In the genomic region with DNA sequence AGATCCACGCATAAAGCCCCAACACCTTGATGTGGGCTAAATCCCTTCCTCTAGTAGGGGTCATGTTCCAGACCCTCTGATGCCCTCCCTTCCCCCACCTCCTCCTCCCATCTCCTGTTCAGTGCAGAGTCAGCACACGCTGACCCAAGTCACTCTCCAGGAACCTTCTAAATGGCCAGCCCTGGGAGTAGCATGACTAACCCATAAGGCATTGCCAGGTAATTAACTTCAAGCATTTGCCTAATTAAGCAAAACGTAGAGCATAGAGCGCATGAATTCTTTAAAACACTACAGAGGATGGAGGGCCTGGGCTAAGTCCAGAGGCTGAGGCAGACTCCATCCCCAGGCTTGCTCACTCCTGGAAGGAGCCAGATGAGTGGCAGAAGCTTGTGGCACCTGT, we compare ENCODE assay signal across 31 cellular contexts.
"Had no signal": no experiment of that assay in that cellular context is flagged by ENCODE, and none has a peak within 500 bp of the region (broad histone marks: within the 10 kb centered on the region; RNA-seq: fewer than 3 reads in every experiment).

No MANE protein-coding gene starts in this region.

- H3K27me3 ChIP-seq: breast epithelium, cardiac muscle cell, colonic mucosa had no signal

- H3K27ac ChIP-seq: adrenal gland, breast epithelium, colonic mucosa, epithelial cell of prostate, gastrocnemius medialis, heart left ventricle had no signal

- H3K4me3 ChIP-seq: adrenal gland, breast epithelium, cardiac muscle cell, colonic mucosa, gastrocnemius medialis, heart left ventricle had no signal

- H3K9me3 ChIP-seq: adrenal gland, breast epithelium, colonic mucosa, gastrocnemius medialis had no signal

- H3K4me1 ChIP-seq: adrenal gland, breast epithelium, colonic mucosa, gastrocnemius medialis, heart left ventricle had no signal

- ATAC-seq: activated CD4-positive, alpha-beta T cell treated with anti-CD3 and anti-CD28 coated beads for 36 hours; activated CD8-positive, alpha-beta memory T cell treated with anti-CD3 and anti-CD28 coated beads, Interleukin-2, amount 10 ng/mL, durations not matched to agents 7 days and 5 days; activated CD8-positive, alpha-beta T cell treated with anti-CD3 and anti-CD28 coated beads, Interleukin-2, amount 10 ng/mL, durations not matched to agents 7 days and 5 days; activated naive CD8-positive, alpha-beta T cell treated with anti-CD3 and anti-CD28 coated beads, Interleukin-2, amount 50 U/mL, for 24 hours; gastrocnemius medialis; heart left ventricle; T-helper 17 cell had no signal

- DNase-seq: activated CD4-positive, alpha-beta memory T cell treated with anti-CD3 and anti-CD28 coated beads for 36 hours; activated CD4-positive, alpha-beta T cell treated with anti-CD3 and anti-CD28 coated beads for 36 hours; activated CD4-positive, alpha-beta T cell treated with anti-CD3 and anti-CD28 coated beads, Interleukin-2, amount 10 ng/mL, durations not matched to agents 24 days and 14 days; activated CD4-positive, CD25-positive, alpha-beta regulatory T cell; activated CD4-positive, CD25-positive, alpha-beta regulatory T cell treated with anti-CD3 and anti-CD28 coated beads, Interleukin-2, amount 50 U/mL, for 72 hours; activated CD8-positive, alpha-beta memory T cell treated with anti-CD3 and anti-CD28 coated beads, Interleukin-2, amount 10 ng/mL, durations not matched to agents 7 days and 5 days; activated CD8-positive, alpha-beta memory T cell treated with anti-CD3 and anti-CD28 coated beads, Interleukin-2, amount 50 U/mL, for 4 hours; activated CD8-positive, alpha-beta T cell treated with anti-CD3 and anti-CD28 coated beads, Interleukin-2, amount 10 ng/mL, durations not matched to agents 7 days and 5 days; activated effector memory CD4-positive, alpha-beta T cell treated with anti-CD3 and anti-CD28 coated beads, Interleukin-2, amount 50 U/mL, for 16 hours; activated naive CD4-positive, alpha-beta T cell treated with anti-CD3 and anti-CD28 coated beads for 36 hours; activated naive CD8-positive, alpha-beta T cell treated with anti-CD3 and anti-CD28 coated beads for 36 hours; activated naive CD8-positive, alpha-beta T cell treated with anti-CD3 and anti-CD28 coated beads, Interleukin-2, amount 50 U/mL, for 24 hours; activated T-cell treated with anti-CD3 and anti-CD28 coated beads, Interleukin-2, amount 50 U/mL, for 1 hour; activated T-cell treated with anti-CD3 and anti-CD28 coated beads, Interleukin-2, amount 50 U/mL, for 48 hours; adrenal gland; amygdala; aorta; central memory CD4-positive, alpha-beta T cell; cerebellar nuclear complex; colonic mucosa; effector CD8-positive, alpha-beta T cell; foreskin fibroblast; gastrocnemius medialis; glutamatergic neuron; heart left ventricle; T-helper 1 cell; T-helper 17 cell; T1000 had no signal

- H3K36me3 ChIP-seq: adrenal gland, breast epithelium, cardiac muscle cell, colonic mucosa, gastrocnemius medialis, heart left ventricle had no signal
